In genomic region chr2:71102981-71103681, GRCh38 we compare ENCODE assay signal across 1 cellular context.
TF ChIP-seq lines count a peak whose summit lies in the region.

No MANE protein-coding gene starts in this region.

TF ChIP-seq in GM23338, 12 proteins besides CTCF, POLR2A, EP300 and RAD21 (continued from another document):
- TF ChIP-seq REST (IDR thresholded peaks at IDR 0.05; ENCODE audit: unreplicated experiment) (no peak), STAT1 (IDR thresholded peaks at IDR 0.05; ENCODE audit: unreplicated experiment) (no peak), JUNB (IDR thresholded peaks at IDR 0.05; ENCODE audit: unreplicated experiment) (no peak), EZH2phosphoT487 (IDR thresholded peaks at IDR 0.05; ENCODE audit: unreplicated experiment) (no peak), POLR2AphosphoS5 (IDR thresholded peaks at IDR 0.05; ENCODE audit: low read depth) (no peak), CREB1 (CRISPR knock-in tag; IDR thresholded peaks at IDR 0.05; ENCODE audit: low read depth) (no peak), EZH2 (IDR thresholded peaks at IDR 0.05; ENCODE audit: low read depth, unreplicated experiment) (no peak), ZNF331 (CRISPR knock-in tag; IDR thresholded peaks at IDR 0.05; ENCODE audit: low read depth) (no peak)
